Comparison of ENCODE assay signal across 8 cellular contexts in the genomic region with DNA sequence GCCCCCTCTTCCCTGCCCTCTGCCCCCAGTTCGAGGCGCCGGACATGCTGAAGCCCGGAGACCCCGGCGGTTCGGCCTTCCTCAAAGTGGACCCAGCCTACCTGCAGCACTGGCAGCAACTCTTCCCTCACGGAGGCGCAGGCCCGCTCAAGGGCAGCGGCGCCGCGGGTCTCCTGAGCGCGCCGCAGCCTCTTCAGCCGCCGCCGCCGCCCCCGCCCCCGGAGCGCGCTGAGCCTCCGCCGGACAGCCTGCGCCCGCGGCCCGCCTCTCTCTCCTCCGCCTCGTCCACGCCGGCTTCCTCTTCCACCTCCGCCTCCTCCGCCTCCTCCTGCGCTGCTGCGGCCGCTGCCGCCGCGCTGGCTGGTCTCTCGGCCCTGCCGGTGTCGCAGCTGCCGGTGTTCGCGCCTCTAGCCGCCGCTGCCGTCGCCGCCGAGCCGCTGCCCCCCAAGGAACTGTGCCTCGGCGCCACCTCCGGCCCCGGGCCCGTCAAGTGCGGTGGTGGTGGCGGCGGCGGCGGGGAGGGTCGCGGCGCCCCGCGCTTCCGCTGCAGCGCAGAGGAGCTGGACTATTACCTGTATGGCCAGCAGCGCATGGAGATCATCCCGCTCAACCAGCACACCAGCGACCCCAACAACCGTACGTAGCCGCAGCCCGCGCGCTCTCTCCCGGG. TPM values are rescaled to one million over a fixed set of nuclear protein-coding genes. Genes with fewer than 3 reads are reported as not detected.
DNase-seq lines count a peak whose midpoint lies in the region; ATAC-seq and TF ChIP-seq lines count a peak whose summit lies in the region.

No MANE protein-coding gene starts in this region.

- peak overlapping the region; percentile 91 for H3K4me3 Mint-ChIP-seq in mesothelial cell of epicardium

- in situ Hi-C loops in KBM-7 (cut with MboI; ENCODE audit: low pct_unique_long_range_greater_than_20kb, low sequenced_read_pairs): no loop called here

- H3K4me3 ChIP-seq in GM08714 (ENCODE audit: low read length) (peak overlapping the region; percentile 35; the same call in 1 of the 2 replicates), coronary artery (peak overlapping the region; percentile 91)

- no peak overlapping the region for H3K27ac Mint-ChIP-seq in mesothelial cell of epicardium

- peak overlapping the region; percentile 79 to 90 for H3K27ac ChIP-seq in coronary artery

- peaks cover 66% of the 10 kb centered on the region for H3K4me1 Mint-ChIP-seq in mesothelial cell of epicardium

- ATAC-seq in HG03378 (IDR thresholded peaks at IDR 0.05; ENCODE audit: unreplicated experiment) (no peak), sciatic nerve (no peak)

- no peak for TF ChIP-seq CTCF in coronary artery (IDR thresholded peaks at IDR 0.05)
- TF ChIP-seq CTCF in mesothelial cell of epicardium (IDR thresholded peaks at IDR 0.05; ENCODE audit: unreplicated experiment): no peak

- H3K36me3 Mint-ChIP-seq in mesothelial cell of epicardium: no peaks in the 10 kb centered on the region

- intact Hi-C loops in sciatic nerve (cut with DNase I): no loop called here

- H3K27me3 Mint-ChIP-seq in mesothelial cell of epicardium (ENCODE audit: low read depth): peaks cover 83% of the 10 kb centered on the region

- no peaks in the 10 kb centered on the region for H3K9me3 Mint-ChIP-seq in mesothelial cell of epicardium

- DNase-seq in KBM-7 (peak; percentile 58), coronary artery (ENCODE audit: low spot score) (no peak), mesothelial cell of epicardium (ENCODE audit: low spot score in 2 of 2, unreplicated experiment in 2 of 2) (peak in 1 of 2 experiments; percentile 67), DMS114 treated with DMSO at 0.1 percent for 48 hours (lab: John Stamatoyannopoulos, UW; ENCODE audit: unreplicated experiment) (no peak), SK-N-DZ (ENCODE audit: low spot score) (no peak), sciatic nerve (ENCODE audit: low spot score) (no peak)

RNA-seq across cellular contexts. Expression of a gene that starts 1.1 kb away (rescaled TPM):
- total RNA-seq in mesothelial cell of epicardium (8.5 to 11.8 TPM (median 8.9 TPM) in 3 replicates), sciatic nerve (2.1 TPM)
- not detected in 2 replicates for polyA plus RNA-seq in SK-N-DZ (2014; cell fraction: cytosol; rRNA removed)
- not detected in 2 replicates for polyA plus RNA-seq in SK-N-DZ (2014; cell fraction: nucleus; rRNA removed)

RNA-seq across cellular contexts. Expression of a gene that starts 53.6 kb away (rescaled TPM):
- total RNA-seq in mesothelial cell of epicardium (44.8 to 50.0 TPM (median 44.9 TPM) in 3 replicates), sciatic nerve (25.1 TPM)
- not detected in 2 replicates for polyA plus RNA-seq in SK-N-DZ (2014; cell fraction: cytosol; rRNA removed)
- polyA plus RNA-seq in SK-N-DZ (2014; cell fraction: nucleus; rRNA removed): 0.24 TPM in 1 of 2 replicates, not detected in the other
